In the genomic region with DNA sequence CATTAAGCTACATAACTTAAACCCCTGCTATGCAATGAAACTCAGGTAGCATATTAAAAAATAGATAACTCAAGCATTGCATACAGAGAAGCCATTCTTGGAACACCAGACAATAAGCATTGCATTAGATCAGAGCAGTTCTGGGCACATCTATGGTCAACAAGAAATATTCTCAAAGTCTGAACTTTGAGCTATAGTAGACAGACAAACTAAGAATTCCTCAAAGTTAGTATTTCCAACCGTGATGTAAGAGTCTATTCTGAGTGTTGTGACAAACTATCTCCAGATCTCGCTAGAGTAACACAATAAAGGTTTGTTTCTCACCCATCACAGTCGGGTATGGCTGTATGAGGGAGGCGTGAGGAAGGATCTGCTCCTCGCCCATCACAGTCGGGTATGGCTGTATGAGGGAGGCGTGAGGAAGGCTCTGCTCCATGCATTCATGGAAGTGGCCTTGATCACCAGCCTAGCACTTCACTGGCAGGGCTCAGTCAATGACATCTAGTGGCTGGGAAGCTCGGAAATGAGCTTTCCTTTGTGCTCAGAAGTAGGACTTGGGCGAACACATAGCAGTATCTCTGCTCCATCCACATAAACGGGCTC, we compare ENCODE assay signal across 26 cellular contexts.
"Had no signal": no experiment of that assay in that cellular context is flagged by ENCODE, and none has a peak within 500 bp of the region (broad histone marks: within the 10 kb centered on the region; RNA-seq: fewer than 3 reads in every experiment).

No MANE protein-coding gene starts in this region.

- H3K36me3 ChIP-seq: colonic mucosa, gastroesophageal sphincter, sigmoid colon, tibial nerve, upper lobe of left lung had no signal

- H3K27me3 ChIP-seq: colonic mucosa, gastroesophageal sphincter, heart left ventricle, hepatocyte, sigmoid colon, testis, tibial nerve, upper lobe of left lung had no signal

- H3K4me1 ChIP-seq: colonic mucosa, foreskin keratinocyte, gastroesophageal sphincter, sigmoid colon, testis, tibial nerve, upper lobe of left lung had no signal

- H3K4me3 ChIP-seq: colonic mucosa, gastroesophageal sphincter, heart left ventricle, hepatocyte, psoas muscle, sigmoid colon, testis, tibial nerve, upper lobe of left lung had no signal

- H3K27ac ChIP-seq: colonic mucosa, epithelial cell of prostate, foreskin keratinocyte, gastroesophageal sphincter, hepatocyte, psoas muscle, sigmoid colon, testis, tibial nerve, upper lobe of left lung had no signal

- FAIRE-seq: kidney, urothelium cell line had no signal

- DNase-seq: colonic mucosa; effector CD8-positive, alpha-beta T cell; endodermal cell; foreskin keratinocyte; heart left ventricle; kidney; mesendoderm; midbrain; naive thymus-derived CD4-positive, alpha-beta T cell; nucleus accumbens; psoas muscle; sigmoid colon; stimulated activated CD4-positive, alpha-beta T cell treated with anti-CD3 and anti-CD28 coated beads, Interleukin-2, amount 100 ng/mL, for 24 hours; stimulated activated CD4-positive, alpha-beta T cell treated with anti-CD3 and anti-CD28 coated beads, Interleukin-4, amount 100 ng/mL, for 24 hours; stimulated activated naive CD8-positive, alpha-beta T cell treated with anti-CD3 and anti-CD28 coated beads, Interleukin-15, Interleukin-2, amounts not matched to agents 100 U/mL and 50 U/mL, for 24 hours; substantia nigra; testis; upper lobe of left lung had no signal

- H3K9me3 ChIP-seq: colonic mucosa, gastroesophageal sphincter, heart left ventricle, psoas muscle, sigmoid colon, testis, tibial nerve, upper lobe of left lung had no signal

- ATAC-seq: esophagus mucosa; foreskin keratinocyte; gastroesophageal sphincter; heart left ventricle; left lobe of liver; naive thymus-derived CD4-positive, alpha-beta T cell; psoas muscle; stimulated activated effector memory CD8-positive, alpha-beta T cell treated with anti-CD3 and anti-CD28 coated beads, Interleukin-12 subunit alpha, Interleukin-12 subunit beta, amount 100 ng/mL, for 72 hours; stimulated activated naive CD8-positive, alpha-beta T cell treated with anti-CD3 and anti-CD28 coated beads, Interleukin-15, Interleukin-2, amounts not matched to agents 100 U/mL and 50 U/mL, for 24 hours had no signal
